In the genomic region with DNA sequence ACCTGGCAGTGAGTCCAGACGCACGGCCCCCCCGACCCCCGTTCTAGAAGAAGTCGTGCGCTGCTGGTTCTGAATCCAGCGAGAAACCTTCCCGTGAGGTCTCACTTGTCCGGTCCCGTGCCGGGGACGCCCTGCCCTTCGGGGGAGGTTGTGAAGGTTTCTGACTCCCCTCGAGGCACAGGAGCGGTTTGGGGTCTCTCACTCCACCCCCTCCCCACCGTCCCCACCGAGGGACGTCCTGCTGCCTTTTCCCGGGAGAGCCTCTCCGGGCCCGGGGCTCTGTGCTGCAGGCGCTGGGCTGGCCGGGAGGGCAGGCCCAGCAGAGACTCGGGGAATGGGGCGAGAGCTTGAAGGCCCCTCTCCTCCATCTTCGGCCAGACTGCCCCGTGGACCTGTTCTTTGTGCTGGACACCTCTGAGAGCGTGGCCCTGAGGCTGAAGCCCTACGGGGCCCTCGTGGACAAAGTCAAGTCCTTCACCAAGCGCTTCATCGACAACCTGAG, we compare ENCODE assay signal across 8 cellular contexts. TPM values are rescaled to one million over a fixed set of nuclear protein-coding genes. Genes with fewer than 3 reads are reported as not detected.
DNase-seq lines count a peak whose midpoint lies in the region; ATAC-seq and TF ChIP-seq lines count a peak whose summit lies in the region.

No MANE protein-coding gene starts in this region.

- ATAC-seq in HG03439 (IDR thresholded peaks at IDR 0.05; ENCODE audit: unreplicated experiment), result no peak

- H3K4me1 ChIP-seq in suprapubic skin, result peaks cover 33% of the 10 kb centered on the region

- H3K27me3 ChIP-seq in suprapubic skin, result no peaks in the 10 kb centered on the region

- peak overlapping the region in 3 of 5 experiments; percentile 68 to 70 (median 69) for H3K27ac Mint-ChIP-seq in brain

- H3K27me3 Mint-ChIP-seq in brain, result peaks cover 2% of the 10 kb centered on the region

- TF ChIP-seq CTCF in brain (conservative IDR thresholded peaks at IDR 0.05) (no peak), suprapubic skin (IDR thresholded peaks at IDR 0.05) (no peak)

- TF ChIP-seq EP300 in suprapubic skin (IDR thresholded peaks at IDR 0.05), result no peak

- H3K9me3 ChIP-seq in suprapubic skin, result no peaks in the 10 kb centered on the region

- peaks cover 25% of the 10 kb centered on the region for H3K36me3 ChIP-seq in suprapubic skin

- H3K36me3 Mint-ChIP-seq in brain, result peaks cover 21% of the 10 kb centered on the region

- no peak for TF ChIP-seq POLR2A in suprapubic skin (IDR thresholded peaks at IDR 0.05)

- no CpG with 5 or more reads among the region's 32 CpGs for WGBS in suprapubic skin

- peaks cover 0 to 4% (median 0%) of the 10 kb centered on the region in 5 experiments for H3K9me3 Mint-ChIP-seq in brain

- peaks cover 7% of the 10 kb centered on the region for H3K4me1 Mint-ChIP-seq in brain

- H3K4me3 ChIP-seq in suprapubic skin, result peak overlapping the region; percentile 73

- H3K27ac ChIP-seq in suprapubic skin, result peak overlapping the region; percentile 76

- peak overlapping the region; percentile 77 to 86 (median 83) for H3K4me3 Mint-ChIP-seq in brain

- DNase-seq in NCI-H1417 (lab: John Stamatoyannopoulos, UW) (peak in 2 of 3 experiments; percentile 37 to 57), NCI-H1417 treated with DMSO at 0.1 percent for 48 hours (lab: John Stamatoyannopoulos, UW) (no peak), kidney glomerular epithelial cell (lab: John Stamatoyannopoulos, UW) (peak; percentile 7), suprapubic skin (ENCODE audit: low spot score in 2 of 2) (peak in 1 of 2 donors; percentile 79), DMS79 (lab: John Stamatoyannopoulos, UW) (no peak), NCI-H1436 treated with DMSO at 0.1 percent for 48 hours (lab: John Stamatoyannopoulos, UW) (no peak)

RNA-seq across cellular contexts. Expression of gene COL6A1, which starts 0.7 kb away (rescaled TPM):
- 48.4 TPM for polyA plus RNA-seq in brain (ENCODE audit: insufficient read depth, low read depth, low replicate concordance)
- 100 to 1,000 TPM; 105 to 123 (median 109) TPM for total RNA-seq in suprapubic skin

Comparison
In these comparisons a context has a peak if more than half of its experiments do, and no peak if none do; other contexts are left out.
1. DNase-seq: peak in NCI-H1417 (2 of 3) and kidney glomerular epithelial cell (single experiment); none in NCI-H1417 treated with DMSO at 0.1 percent for 48 hours (single experiment), DMS79 (single experiment) and NCI-H1436 treated with DMSO at 0.1 percent for 48 hours (single experiment).